ENCODE assay signal across 10 cellular contexts in genomic region chr20:4961746-4962145, GRCh38. TPM values are rescaled to one million over a fixed set of nuclear protein-coding genes. Genes with fewer than 3 reads are reported as not detected.
DNase-seq lines count a peak whose midpoint lies in the region; ATAC-seq, FAIRE-seq and TF ChIP-seq lines count a peak whose summit lies in the region.
"Had no signal": no experiment of that assay in that cellular context is flagged by ENCODE, and none has a peak within 500 bp of the region (broad histone marks: within the 10 kb centered on the region; RNA-seq: fewer than 3 reads in every experiment).

No MANE protein-coding gene starts in this region.

- BruUV-seq in K562 (replicated peaks; lab: Mats Ljungman, UMichigan) = no TSS peak

- no peak for TF ChIP-seq RAD21 in K562 (CRISPR knock-in tag; conservative IDR thresholded peaks at IDR 0.05 in 1 of 2, IDR thresholded peaks at IDR 0.05 in 1 of 2)

- no peaks in the 10 kb centered on the region for H3K9me1 ChIP-seq in K562 (ENCODE audit: control insufficient read depth, insufficient read depth, low read length)

- H3K4me2 ChIP-seq in K562 (ENCODE audit: insufficient read depth, low read length) = no peak overlapping the region

- TF ChIP-seq POLR2A in K562 (conservative IDR thresholded peaks at IDR 0.05) = no peak
- no peak for TF ChIP-seq POLR2A in gastroesophageal sphincter (IDR thresholded peaks at IDR 0.05)

- intact Hi-C loops in K562 (cut with micrococcal nuclease) = no loop called here

- no peak overlapping the region for H3K27ac ChIP-seq in K562 (ENCODE audit: extremely low read depth, low read depth, low read length)
- no peak overlapping the region for H3K27ac ChIP-seq in gastroesophageal sphincter
- H3K27ac ChIP-seq: SJCRH30 had no signal

- no peaks in the 10 kb centered on the region for H4K20me1 ChIP-seq in K562 (replicated peaks; ENCODE audit: control insufficient read depth, insufficient read depth, low read length)

- DNase-seq in Caki2 (ENCODE audit: low read depth) (peak; percentile 38), NOMO-1 treated with dmso at 0.1 percent for 144 hours (lab: John Stamatoyannopoulos, UW; ENCODE audit: unreplicated experiment) (peak; percentile 77), K562 (ENCODE audit: extremely low read depth in 1 of 4, low spot score in 3 of 4) (peak in 2 of 4 experiments; percentile 9 to 31), myocyte (ENCODE audit: low read depth) (peak; percentile 52), NCI-H1417 (lab: John Stamatoyannopoulos, UW) (no peak)
- DNase-seq: SJCRH30 had no signal

- POLR2A ChIA-PET in K562 (lab: Yijun Ruan, JAX) = no interaction called here

- no peak overlapping the region for H3K9ac ChIP-seq in K562 (ENCODE audit: insufficient read depth in 1 of 2, low read depth in 2 of 2, low read length in 2 of 2)

- no peak overlapping the region for H3K4me3 ChIP-seq in K562
- no peak overlapping the region for H3K4me3 ChIP-seq in gastroesophageal sphincter
- H3K4me3 ChIP-seq: SJCRH30 had no signal

- H3K36me3 ChIP-seq in K562 (ENCODE audit: control insufficient read depth, insufficient read depth, low read length) (no peaks in the 10 kb centered on the region; the same call in 2 of the 3 replicates), gastroesophageal sphincter (no peaks in the 10 kb centered on the region)
- H3K36me3 ChIP-seq: SJCRH30 had no signal

- H3K79me2 ChIP-seq in K562 (ENCODE audit: control insufficient read depth, insufficient read depth, low read length) = no peaks in the 10 kb centered on the region

- 28% methylated on average over 3 of the region's 4 CpGs for WGBS in K562 (ENCODE audit: insufficient coverage, low coverage, missing lambda C conversion rate)
- 87% methylated on average over 4 of the region's 4 CpGs; no CpG with 5 or more reads in 1 of the 2 donors for WGBS in gastroesophageal sphincter (ENCODE audit: low coverage in 1 of 2), 2 donors

- FAIRE-seq in K562 (lab: Jason Lieb, UNC) = peak; percentile 62
- FAIRE-seq: endometrium had no signal

- no peak overlapping the region for H2AFZ ChIP-seq in K562 (ENCODE audit: low read depth, low read length)

- H3K4me1 ChIP-seq in K562 (replicated peaks in 1 of 2; ENCODE audit: control insufficient read depth in 2 of 2, insufficient read depth in 2 of 2, low read length in 2 of 2) (peaks cover 0 to 10% of the 10 kb centered on the region in 2 experiments; a peak in 3 of 5 replicates), gastroesophageal sphincter (peaks cover 0 to 1% (median under 1%) of the 10 kb centered on the region in 3 donors)
- H3K4me1 ChIP-seq: SJCRH30 had no signal

- TF ChIP-seq CTCF in K562 (IDR thresholded peaks at IDR 0.05 in 2 of 3, conservative IDR thresholded peaks at IDR 0.05 in 1 of 3; ENCODE audit: insufficient read depth in 2 of 3, low read depth in 1 of 3, low read length in 3 of 3) (no peak), gastroesophageal sphincter (IDR thresholded peaks at IDR 0.05) (no peak)

- CTCF ChIA-PET in K562 (lab: Yijun Ruan, JAX; ENCODE audit: low intra/inter-chr PET ratio) = no interaction called here

- ATAC-seq in K562 = peak; percentile 69
- no peak for ATAC-seq in HG02571 (IDR thresholded peaks at IDR 0.05; ENCODE audit: unreplicated experiment)
- ATAC-seq in GM18519 (IDR thresholded peaks at IDR 0.05; ENCODE audit: low FRiP score, unreplicated experiment) = no peak
- ATAC-seq in gastroesophageal sphincter = no peak

- H3K9me3 ChIP-seq in K562 (replicated peaks; ENCODE audit: control insufficient read depth, insufficient read depth, low read depth, low read length) (no peaks in the 10 kb centered on the region), gastroesophageal sphincter (no peaks in the 10 kb centered on the region)
- H3K9me3 ChIP-seq: SJCRH30 had no signal

- in situ Hi-C loops in Caki2 (cut with HindIII; ENCODE audit: low pct_unique_long_range_greater_than_20kb, low sequenced_read_pairs) = no loop called here
- in situ Hi-C loops in K562 (cut with MboI) = no loop called here

- TF ChIP-seq EP300 in K562 (IDR thresholded peaks at IDR 0.05; ENCODE audit: low read length) = peak; percentile 60
- TF ChIP-seq EP300 in gastroesophageal sphincter (IDR thresholded peaks at IDR 0.05) = no peak

- H3K27me3 ChIP-seq in K562 (ENCODE audit: control insufficient read depth in 2 of 2, insufficient read depth in 2 of 2, low read length in 2 of 2) (no peaks in the 10 kb centered on the region), gastroesophageal sphincter (no peaks in the 10 kb centered on the region)
- H3K27me3 ChIP-seq: SJCRH30 had no signal

TF ChIP-seq in K562, 482 proteins besides CTCF, POLR2A, EP300 and RAD21 (continues in another document):
- no peak for TF ChIP-seq MBD2 (IDR thresholded peaks at IDR 0.05; ENCODE audit: borderline replicate concordance, low read depth)
- TF ChIP-seq ZNF395 (CRISPR knock-in tag; IDR thresholded peaks at IDR 0.05) = peak; percentile 29; the same call in 1 of the 2 replicates
- peak; percentile 51; the same call in 1 of the 2 replicates for TF ChIP-seq DPF2 (IDR thresholded peaks at IDR 0.05)
- no peak for TF ChIP-seq ZBTB12 (CRISPR knock-in tag; IDR thresholded peaks at IDR 0.05)
- peak; percentile 80 for TF ChIP-seq ETV1 (tag; conservative IDR thresholded peaks at IDR 0.05; ENCODE audit: low read depth)
- peak; percentile 30 for TF ChIP-seq EGR1 (conservative IDR thresholded peaks at IDR 0.05)
- TF ChIP-seq KDM1A (IDR thresholded peaks at IDR 0.05) = peak; percentile 11 to 14; a peak in 1 of 4 replicates
- TF ChIP-seq RCOR1 (IDR thresholded peaks at IDR 0.05; ENCODE audit: borderline replicate concordance in 1 of 2, low read depth in 2 of 2, low read length in 2 of 2) = peak in 1 of 2 experiments; percentile 72; a peak in 2 of 4 replicates

RNA-seq across cellular contexts. Expression of gene SLC23A2, which starts 39.6 kb away (rescaled TPM):
- total RNA-seq in Caki2 (2014; rRNA removed; shearing (Covaris generic); ENCODE audit: low replicate concordance) = 13.8 and 14.6 TPM in 2 replicates
- 17.2 and 22.1 TPM in 2 replicates for total RNA-seq in K562 (2011; cell fraction: chromatin; rRNA removed; ENCODE audit: low replicate concordance)
- total RNA-seq in K562 (2011; cell fraction: nucleolus; rRNA removed) = 12.0 and 13.7 TPM in 2 replicates
- 14.4 and 15.9 TPM in 2 replicates for total RNA-seq in K562 (2011; cell fraction: nucleoplasm; rRNA removed)
- total RNA-seq in K562 (2014; rRNA removed) (2.4 and 3.5 TPM in 2 replicates), K562 (2014; rRNA removed; fragmentation: Illumina TruSeq; extraction: Trizol) (2.9 and 3.1 TPM in 2 replicates), K562 (2015; rRNA removed; fragmentation: Illumina TruSeq; extraction: Trizol) (3.1 and 3.2 TPM in 2 replicates), K562 (2021) (5.1 and 6.7 TPM in 2 replicates), myocyte (10.1 and 11.4 TPM in 2 replicates), gastroesophageal sphincter (10 to 100 TPM; 11.5 to 19.1 (median 15.1) TPM)
- polyA plus RNA-seq in K562 (2011; rRNA removed) (4.0 and 6.3 TPM in 2 replicates), K562 (2014; fragmentation: Illumina TruSeq; extraction: Trizol) (4.3 and 4.5 TPM in 2 replicates), K562 (2014; fragmentation: Nextera tagmentation; extraction: Ambion mirVana) (under 1 TPM; 0.39 to 0.76 TPM), K562 (2014; rRNA removed) (3.3 and 3.6 TPM in 2 replicates)
- 5.3 and 5.7 TPM in 2 replicates for polyA plus RNA-seq in K562 (2011; cell fraction: cytosol; rRNA removed)
- 11.4 and 11.7 TPM in 2 replicates for polyA plus RNA-seq in K562 (2011; cell fraction: nucleus; rRNA removed)
- polyA plus RNA-seq in K562 (2012) = 3.9 and 4.4 TPM in 2 replicates
- polyA minus RNA-seq in K562 (2011; rRNA and poly(A)+ RNA removed) = 7.8 and 8.0 TPM in 2 replicates
- 3.1 and 3.4 TPM in 2 replicates for polyA minus RNA-seq in K562 (2011; cell fraction: cytosol; rRNA and poly(A)+ RNA removed)
- 5.1 and 8.4 TPM in 2 replicates for polyA minus RNA-seq in K562 (2011; cell fraction: nucleus; rRNA and poly(A)+ RNA removed)
- 14.4 TPM for polyA plus RNA-seq in myocyte (2012)

Comparison
In these comparisons a context has a peak if more than half of its experiments do, and no peak if none do; other contexts are left out.
1. DNase-seq: peak in Caki2 (single experiment), NOMO-1 treated with dmso at 0.1 percent for 144 hours (single experiment) and myocyte (single experiment); none in NCI-H1417 (0 of 3).